Comparison of ENCODE assay signal across 14 cellular contexts in genomic region chr2:39135678-39136259, GRCh38. TPM values are rescaled to one million over a fixed set of nuclear protein-coding genes. Genes with fewer than 3 reads are reported as not detected.
A peak's percentile ranks its signal among the peaks of the same experiment; 100 is the strongest.
DNase-seq lines count a peak whose midpoint lies in the region; ATAC-seq and TF ChIP-seq lines count a peak whose summit lies in the region.
"Had no signal": no experiment of that assay in that cellular context is flagged by ENCODE, and none has a peak within 500 bp of the region (broad histone marks: within the 10 kb centered on the region; RNA-seq: fewer than 3 reads in every experiment).

No MANE protein-coding gene starts in this region.

- peaks cover 16% of the 10 kb centered on the region for H3K4me1 ChIP-seq in testis
- H3K4me1 ChIP-seq: tibial artery had no signal

- no peaks in the 10 kb centered on the region for H3K9me3 Mint-ChIP-seq in activated naive CD4-positive, alpha-beta T cell treated with anti-CD3 and anti-CD28 coated beads, Interleukin-2, amount 10 ng/mL, durations not matched to agents 7 days and 5 days
- no peaks in the 10 kb centered on the region for H3K9me3 Mint-ChIP-seq in activated naive CD4-positive, alpha-beta T cell treated with anti-CD3 and anti-CD28 coated beads, Interleukin-2, amount 50 U/mL, for 72 hours
- H3K9me3 Mint-ChIP-seq in activated naive CD8-positive, alpha-beta T cell treated with anti-CD3 and anti-CD28 coated beads, Interleukin-2, amount 10 ng/mL, durations not matched to agents 7 days and 5 days: no peaks in the 10 kb centered on the region

- peaks cover 5% of the 10 kb centered on the region for H3K36me3 Mint-ChIP-seq in activated naive CD4-positive, alpha-beta T cell treated with anti-CD3 and anti-CD28 coated beads, Interleukin-2, amount 10 ng/mL, durations not matched to agents 7 days and 5 days
- H3K36me3 Mint-ChIP-seq in activated naive CD4-positive, alpha-beta T cell treated with anti-CD3 and anti-CD28 coated beads, Interleukin-2, amount 50 U/mL, for 72 hours: no peaks in the 10 kb centered on the region
- H3K36me3 Mint-ChIP-seq in activated naive CD8-positive, alpha-beta T cell treated with anti-CD3 and anti-CD28 coated beads, Interleukin-2, amount 10 ng/mL, durations not matched to agents 7 days and 5 days: peaks cover 4% of the 10 kb centered on the region

- intact Hi-C loops in testis (cut with DNase I; ENCODE audit: low total_unique reads): no loop called here

- H3K4me3 Mint-ChIP-seq in activated naive CD4-positive, alpha-beta T cell treated with anti-CD3 and anti-CD28 coated beads, Interleukin-2, amount 10 ng/mL, durations not matched to agents 7 days and 5 days: peak overlapping the region; percentile 1
- peak overlapping the region; percentile 62 for H3K4me3 Mint-ChIP-seq in activated naive CD8-positive, alpha-beta T cell treated with anti-CD3 and anti-CD28 coated beads, Interleukin-2, amount 10 ng/mL, durations not matched to agents 7 days and 5 days

- no peak for ATAC-seq in activated naive CD4-positive, alpha-beta T cell treated with anti-CD3 and anti-CD28 coated beads, Interleukin-2, amount 50 U/mL, for 72 hours
- peak; percentile 49 for ATAC-seq in activated naive CD8-positive, alpha-beta T cell treated with anti-CD3 and anti-CD28 coated beads, Interleukin-2, amount 10 ng/mL, durations not matched to agents 7 days and 5 days (ENCODE audit: low read depth)
- ATAC-seq in HG02678 (IDR thresholded peaks at IDR 0.05; ENCODE audit: unreplicated experiment): no peak

- H3K9ac ChIP-seq in SK-N-MC (ENCODE audit: insufficient read length): no peak overlapping the region

- no peaks in the 10 kb centered on the region for H3K27me3 ChIP-seq in testis
- no peaks in the 10 kb centered on the region for H3K27me3 ChIP-seq in WERI-Rb-1 (ENCODE audit: insufficient read depth, low read depth, severe bottlenecking)
- H3K27me3 ChIP-seq: right atrium auricular region, tibial artery had no signal

- peak overlapping the region; percentile 78 for H3K27ac Mint-ChIP-seq in activated naive CD4-positive, alpha-beta T cell treated with anti-CD3 and anti-CD28 coated beads, Interleukin-2, amount 10 ng/mL, durations not matched to agents 7 days and 5 days
- peak overlapping the region in 1 of 2 donors; percentile 82 for H3K27ac Mint-ChIP-seq in activated naive CD4-positive, alpha-beta T cell treated with anti-CD3 and anti-CD28 coated beads, Interleukin-2, amount 50 U/mL, for 72 hours
- H3K27ac Mint-ChIP-seq in activated naive CD8-positive, alpha-beta T cell treated with anti-CD3 and anti-CD28 coated beads, Interleukin-2, amount 10 ng/mL, durations not matched to agents 7 days and 5 days: peak overlapping the region; percentile 97

- no peaks in the 10 kb centered on the region for H3K27me3 Mint-ChIP-seq in activated naive CD4-positive, alpha-beta T cell treated with anti-CD3 and anti-CD28 coated beads, Interleukin-2, amount 10 ng/mL, durations not matched to agents 7 days and 5 days
- H3K27me3 Mint-ChIP-seq in activated naive CD8-positive, alpha-beta T cell treated with anti-CD3 and anti-CD28 coated beads, Interleukin-2, amount 10 ng/mL, durations not matched to agents 7 days and 5 days: no peaks in the 10 kb centered on the region

- DNase-seq in activated naive CD4-positive, alpha-beta T cell treated with anti-CD3 and anti-CD28 coated beads, Interleukin-2, amount 10 ng/mL, durations not matched to agents 7 days and 5 days: peak; percentile 27
- DNase-seq in activated naive CD4-positive, alpha-beta T cell treated with anti-CD3 and anti-CD28 coated beads, Interleukin-2, amount 50 U/mL, for 72 hours (ENCODE audit: low spot score in 2 of 2): no peak
- DNase-seq in SK-N-MC (ENCODE audit: low read depth, low spot score): no peak
- DNase-seq in activated naive CD8-positive, alpha-beta T cell treated with anti-CD3 and anti-CD28 coated beads, Interleukin-2, amount 10 ng/mL, durations not matched to agents 7 days and 5 days: no peak
- peak; percentile 51 for DNase-seq in testis
- no peak for DNase-seq in hypothalamus (lab: John Stamatoyannopoulos, UW)
- no peak for DNase-seq in WERI-Rb-1
- DNase-seq: MM.1S, NCI-H2081, T-helper 9 cell, tibial artery had no signal

- H3K27ac ChIP-seq in SK-N-MC: peak overlapping the region; percentile 73
- peak overlapping the region in 1 of 2 donors; percentile 39 for H3K27ac ChIP-seq in testis
- H3K27ac ChIP-seq in WERI-Rb-1: no peak overlapping the region
- H3K27ac ChIP-seq: right atrium auricular region, RWPE1, tibial artery had no signal

- H3K4me3 ChIP-seq in SK-N-MC (no peak overlapping the region), testis (no peak overlapping the region), WERI-Rb-1 (ENCODE audit: low read depth, low read length) (no peak overlapping the region)
- H3K4me3 ChIP-seq: right atrium auricular region, tibial artery had no signal

- 45 to 54% methylated on average over 5 of the region's 5 CpGs for WGBS in testis, 2 donors

- TF ChIP-seq POLR2A in testis (IDR thresholded peaks at IDR 0.05): no peak

- peaks cover 86% of the 10 kb centered on the region for H3K4me1 Mint-ChIP-seq in activated naive CD4-positive, alpha-beta T cell treated with anti-CD3 and anti-CD28 coated beads, Interleukin-2, amount 10 ng/mL, durations not matched to agents 7 days and 5 days
- H3K4me1 Mint-ChIP-seq in activated naive CD8-positive, alpha-beta T cell treated with anti-CD3 and anti-CD28 coated beads, Interleukin-2, amount 10 ng/mL, durations not matched to agents 7 days and 5 days: peaks cover 68% of the 10 kb centered on the region

- TF ChIP-seq CTCF in testis (IDR thresholded peaks at IDR 0.05) (no peak), WERI-Rb-1 (IDR thresholded peaks at IDR 0.05; ENCODE audit: low read depth, low read length) (no peak)

- POLR2A ChIA-PET in activated naive CD8-positive, alpha-beta T cell treated with anti-CD3 and anti-CD28 coated beads, Interleukin-2, amount 10 ng/mL, durations not matched to agents 7 days and 5 days (lab: Charles Lee): interaction anchor here (0.7 to 3.1 kb wide), 8 partner anchors 9 to 93 kb away, joined by 3 to 33 read pairs (median 10); partner anchors contain the start of gene SOS1

- CTCF ChIA-PET in activated naive CD4-positive, alpha-beta T cell treated with anti-CD3 and anti-CD28 coated beads, Interleukin-2, amount 10 ng/mL, durations not matched to agents 7 days and 5 days (lab: Charles Lee): no interaction called here

- H3K36me3 ChIP-seq in SK-N-MC (ENCODE audit: insufficient read depth, low read length): no peaks in the 10 kb centered on the region
- H3K36me3 ChIP-seq in testis (ENCODE audit: low read depth, missing control alignments): no peaks in the 10 kb centered on the region
- H3K36me3 ChIP-seq in WERI-Rb-1: no peaks in the 10 kb centered on the region
- H3K36me3 ChIP-seq: right atrium auricular region, tibial artery had no signal

- H3K9me3 ChIP-seq in SK-N-MC (ENCODE audit: low read depth, low read length): no peaks in the 10 kb centered on the region
- no peaks in the 10 kb centered on the region for H3K9me3 ChIP-seq in testis
- no peaks in the 10 kb centered on the region for H3K9me3 ChIP-seq in WERI-Rb-1 (ENCODE audit: severe bottlenecking)
- H3K9me3 ChIP-seq: right atrium auricular region, tibial artery had no signal

RNA-seq across cellular contexts. Expression of gene SOS1, which starts 14.9 kb away (rescaled TPM):
- 10 to 100 TPM; 34.8 to 57.1 TPM for total RNA-seq in activated naive CD4-positive, alpha-beta T cell treated with anti-CD3 and anti-CD28 coated beads, Interleukin-2, amount 50 U/mL, for 72 hours
- 100 to 1,000 TPM; 154 to 168 TPM for total RNA-seq in activated naive CD8-positive, alpha-beta T cell treated with anti-CD3 and anti-CD28 coated beads, Interleukin-2, amount 10 ng/mL, durations not matched to agents 7 days and 5 days
- 10 to 100 TPM; 40.6 to 48.7 TPM for total RNA-seq in testis
- 27.0 TPM for polyA plus RNA-seq in testis (ENCODE audit: insufficient read depth, low read depth, low replicate concordance)

Comparison
In these comparisons a context has a peak if more than half of its experiments do, and no peak if none do; other contexts are left out.
1. DNase-seq: peak in activated naive CD4-positive, alpha-beta T cell treated with anti-CD3 and anti-CD28 coated beads, Interleukin-2, amount 10 ng/mL, durations not matched to agents 7 days and 5 days (single experiment) and testis (single experiment); none in activated naive CD4-positive, alpha-beta T cell treated with anti-CD3 and anti-CD28 coated beads, Interleukin-2, amount 50 U/mL, for 72 hours (0 of 2), SK-N-MC (single experiment), activated naive CD8-positive, alpha-beta T cell treated with anti-CD3 and anti-CD28 coated beads, Interleukin-2, amount 10 ng/mL, durations not matched to agents 7 days and 5 days (single experiment), hypothalamus (0 of 51) and WERI-Rb-1 (single experiment).